8 cellular contexts compared by ENCODE assay signal in the genomic region with DNA sequence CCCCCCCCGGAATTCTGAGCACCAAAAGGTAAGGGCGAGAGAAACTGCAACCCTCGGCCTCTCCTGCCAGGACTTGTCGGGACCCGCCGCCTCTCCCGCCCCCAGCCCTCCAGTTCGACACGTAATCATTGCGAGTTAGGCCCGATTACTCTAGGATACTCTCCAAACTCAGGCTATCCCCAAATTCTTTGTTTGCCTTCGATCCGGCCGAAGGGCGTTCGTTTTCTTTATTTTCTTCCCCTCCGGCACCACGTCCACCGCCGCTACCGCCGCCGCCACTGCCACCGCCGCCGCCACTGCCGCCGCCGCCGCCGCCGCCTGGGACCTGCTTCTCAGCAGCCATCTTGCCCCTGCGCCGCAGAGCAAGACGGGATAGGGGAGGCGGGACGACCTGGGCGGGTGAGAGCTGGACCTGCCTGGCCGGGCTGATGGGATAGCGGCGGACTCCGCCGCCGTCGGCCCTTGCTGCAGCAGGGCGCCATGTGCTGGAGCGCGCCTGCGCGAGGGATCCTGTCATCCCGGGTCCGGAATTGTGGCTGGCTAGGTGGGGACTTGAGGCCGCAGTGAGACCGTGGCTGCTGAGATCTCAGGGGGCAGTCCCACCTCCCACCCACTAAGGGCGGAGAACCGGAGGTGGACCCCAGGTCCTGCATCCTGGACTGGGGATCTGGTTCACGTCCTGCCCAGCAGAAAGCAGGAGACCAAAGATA. TPM values are rescaled to one million over a fixed set of nuclear protein-coding genes. Genes with fewer than 3 reads are reported as not detected.
DNase-seq lines count a peak whose midpoint lies in the region; ATAC-seq and TF ChIP-seq lines count a peak whose summit lies in the region.

A gene (minus strand): TSS at position 369 of the 710 bp plus-strand sequence. CDS start 26 bp downstream, at position 343.

- whole genome bisulfite sequencing in spleen, 5 donors = 0 to 1% (median 0%) methylated on average over 32 to 57 of the region's 57 CpGs

- peaks cover 40% of the 10 kb centered on the region for H3K27me3 ChIP-seq in A673 (replicated peaks; ENCODE audit: insufficient read depth, low read depth, low read length, poor library complexity)
- peaks cover 16 to 41% (median 39%) of the 10 kb centered on the region in 7 donors for H3K27me3 ChIP-seq in spleen (replicated peaks in 1 of 7)

- TF ChIP-seq POLR2A in spleen (IDR thresholded peaks at IDR 0.05) = no peak

- CTCF ChIA-PET in A673 (lab: Charles Lee) = no interaction called here

- DNase-seq in A673 (ENCODE audit: low spot score) (peak; percentile 93), NCI-H2227 treated with DMSO at 0.1 percent for 48 hours (lab: John Stamatoyannopoulos, UW) (peak; percentile 85), caudate nucleus (lab: John Stamatoyannopoulos, UW) (peak; percentile 32 to 97 (median 92)), inferior parietal cortex (ENCODE audit: extremely low spot score) (peak; percentile 92), spleen (peak; percentile 98)
- peak; percentile 61 to 71 (median 68) for DNase-seq in activated CD4-positive, CD25-positive, alpha-beta regulatory T cell (lab: John Stamatoyannopoulos, UW)

- peak; percentile 91 for ATAC-seq in GM18868 (IDR thresholded peaks at IDR 0.05; ENCODE audit: unreplicated experiment)
- peak; percentile 79 for ATAC-seq in HG03135 (IDR thresholded peaks at IDR 0.05; ENCODE audit: unreplicated experiment)

- POLR2A ChIA-PET in A673 (lab: Charles Lee; ENCODE audit: low non-redundant PET) = no interaction called here

- peak within 1 kb of the TSS; percentile 88 for H3K27ac ChIP-seq in A673 (ENCODE audit: low read depth, low read length, poor library complexity, severe bottlenecking)
- peak within 1 kb of the TSS; percentile 79 for H3K27ac ChIP-seq in caudate nucleus (ENCODE audit: low read depth, low read length)
- peak within 1 kb of the TSS; percentile 71 to 85 (median 82) for H3K27ac ChIP-seq in spleen

- TF ChIP-seq CTCF in A673 (conservative IDR thresholded peaks at IDR 0.05; ENCODE audit: low read depth, low read length) (no peak), spleen (IDR thresholded peaks at IDR 0.05 in 8 of 11, conservative IDR thresholded peaks at IDR 0.05 in 3 of 11) (no peak)

- H3K9me3 ChIP-seq in A673 (ENCODE audit: low read depth, low read length, poor library complexity, severe bottlenecking) (no peaks in the 10 kb centered on the region), spleen (no peaks in the 10 kb centered on the region)

- intact Hi-C loops in A673 (cut with micrococcal nuclease; ENCODE audit: unreplicated experiment) = loop anchor here (10.0 kb wide), 1 partner anchor 58 kb away; no protein-coding TSS in a partner anchor
- intact Hi-C loops in spleen (cut with DNase I; ENCODE audit: low total_unique reads) = no loop called here

- no TSS peak for BruUV-seq in A673 (replicated peaks; lab: Mats Ljungman, UMichigan)

- H3K4me3 ChIP-seq in A673 (ENCODE audit: low read depth, low read length, poor library complexity, severe bottlenecking) = peak within 1 kb of the TSS; percentile 77
- H3K4me3 ChIP-seq in spleen = peak within 1 kb of the TSS; percentile 60 to 89 (median 70)

- H3K4me1 ChIP-seq in A673 (ENCODE audit: insufficient read depth, low read length, poor library complexity, severe bottlenecking) (peaks cover 18% of the 10 kb centered on the region), spleen (peaks cover 43 to 83% (median 67%) of the 10 kb centered on the region in 6 donors)

- peaks cover 4% of the 10 kb centered on the region for H3K36me3 ChIP-seq in A673 (ENCODE audit: insufficient read depth, low read length, poor library complexity, severe bottlenecking)
- peaks cover 0 to 31% (median 17%) of the 10 kb centered on the region in 6 donors for H3K36me3 ChIP-seq in spleen

RNA-seq across cellular contexts. Expression of the gene that starts here (rescaled TPM):
- 96.4 and 101 TPM in 2 replicates for total RNA-seq in A673 (2021)
- total RNA-seq in spleen = 10 to 100 TPM; 39.4 to 62.0 (median 56.1) TPM
- polyA plus RNA-seq in spleen = 10 to 100 TPM; 24.5 to 40.9 (median 26.8) TPM

Comparison
In these comparisons a context has a peak if more than half of its experiments do, and no peak if none do; other contexts are left out.
1. Peak in every context shown above with its lines: DNase-seq, ATAC-seq, H3K4me3 ChIP-seq and H3K27ac ChIP-seq.